In the genomic region with DNA sequence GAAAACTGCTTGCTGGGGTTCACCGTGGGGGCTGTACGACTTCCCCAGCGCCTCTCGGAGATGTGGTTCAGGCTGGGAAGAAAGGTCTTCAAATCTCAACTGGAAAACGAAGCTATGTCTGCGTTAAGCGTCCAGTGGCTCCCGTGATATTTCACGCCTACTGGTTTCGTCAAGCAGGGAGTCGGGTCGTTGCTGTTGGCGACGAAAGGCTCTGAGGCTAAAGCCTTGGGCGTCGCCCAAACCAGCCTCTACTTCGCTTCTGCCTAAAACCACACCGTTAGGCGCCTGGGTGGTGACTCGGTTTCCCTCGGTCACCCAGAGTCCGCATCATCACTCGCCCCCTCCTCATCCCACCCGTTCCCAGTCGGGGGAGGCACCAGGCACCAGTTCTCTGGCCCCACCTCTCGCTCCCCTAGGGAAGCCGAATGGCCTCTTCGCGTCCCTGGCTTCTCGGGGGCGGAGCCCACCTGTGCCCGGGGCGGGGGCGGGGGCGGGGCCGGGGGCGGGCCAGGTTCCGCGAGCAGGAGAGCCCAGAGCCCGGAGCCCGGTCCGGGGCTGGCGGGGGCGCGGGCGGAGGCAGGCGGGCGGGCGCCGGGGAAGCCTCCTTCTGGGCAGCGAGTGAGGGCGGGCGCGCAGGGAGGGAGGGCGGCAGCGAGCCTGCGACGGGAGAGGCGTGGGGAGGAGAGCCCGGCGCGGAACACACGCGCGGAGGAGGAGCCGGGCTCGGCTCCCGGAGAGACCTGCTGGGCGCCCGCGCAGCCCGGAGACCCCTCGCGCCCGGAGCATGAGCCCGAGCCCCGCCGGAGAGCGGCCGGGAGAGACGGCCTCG, we compare ENCODE assay signal across 2 cellular contexts.
A peak's percentile ranks its signal among the peaks of the same experiment; 100 is the strongest.
TF ChIP-seq lines count a peak whose summit lies in the region.

Gene B4GALNT3, plus strand, starts transcription at position 510 of the 829 bp plus-strand sequence. CDS start 438 bp downstream, outside the sequence.

TF ChIP-seq in WTC11, 78 proteins besides CTCF, POLR2A, EP300 and RAD21 (continued from another document):
- TF ChIP-seq, protein P1, sequence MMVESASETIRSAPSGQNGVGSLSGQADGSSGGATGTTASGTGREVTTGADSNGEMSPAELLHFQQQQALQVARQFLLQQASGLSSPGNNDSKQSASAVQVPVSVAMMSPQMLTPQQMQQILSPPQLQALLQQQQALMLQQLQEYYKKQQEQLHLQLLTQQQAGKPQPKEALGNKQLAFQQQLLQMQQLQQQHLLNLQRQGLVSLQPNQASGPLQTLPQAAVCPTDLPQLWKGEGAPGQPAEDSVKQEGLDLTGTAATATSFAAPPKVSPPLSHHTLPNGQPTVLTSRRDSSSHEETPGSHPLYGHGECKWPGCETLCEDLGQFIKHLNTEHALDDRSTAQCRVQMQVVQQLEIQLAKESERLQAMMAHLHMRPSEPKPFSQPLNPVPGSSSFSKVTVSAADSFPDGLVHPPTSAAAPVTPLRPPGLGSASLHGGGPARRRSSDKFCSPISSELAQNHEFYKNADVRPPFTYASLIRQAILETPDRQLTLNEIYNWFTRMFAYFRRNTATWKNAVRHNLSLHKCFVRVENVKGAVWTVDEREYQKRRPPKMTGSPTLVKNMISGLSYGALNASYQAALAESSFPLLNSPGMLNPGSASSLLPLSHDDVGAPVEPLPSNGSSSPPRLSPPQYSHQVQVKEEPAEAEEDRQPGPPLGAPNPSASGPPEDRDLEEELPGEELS (CRISPR knock-in tag; IDR thresholded peaks at IDR 0.05): 0 out of 2 replicates have a peak, but pooled peaks have one; percentile 50
- TF ChIP-seq HMGA2 (CRISPR knock-in tag; IDR thresholded peaks at IDR 0.05) (no peak), RELA (CRISPR knock-in tag; IDR thresholded peaks at IDR 0.05; ENCODE audit: borderline replicate concordance) (no peak)
- TF ChIP-seq, protein P2, sequence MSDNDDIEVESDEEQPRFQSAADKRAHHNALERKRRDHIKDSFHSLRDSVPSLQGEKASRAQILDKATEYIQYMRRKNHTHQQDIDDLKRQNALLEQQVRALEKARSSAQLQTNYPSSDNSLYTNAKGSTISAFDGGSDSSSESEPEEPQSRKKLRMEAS (CRISPR knock-in tag; IDR thresholded peaks at IDR 0.05): peak; percentile 87

TF ChIP-seq in HepG2, 621 proteins besides CTCF, POLR2A, EP300 and RAD21 (continued from another document):
- no peak for TF ChIP-seq MTERF4 (CRISPR knock-in tag; IDR thresholded peaks at IDR 0.05)
- TF ChIP-seq ZNF792 (CRISPR knock-in tag; IDR thresholded peaks at IDR 0.05): no peak
- TF ChIP-seq PAX8 (CRISPR knock-in tag; IDR thresholded peaks at IDR 0.05; ENCODE audit: borderline replicate concordance): no peak
- peak; percentile 82; the same call in 1 of the 2 replicates for TF ChIP-seq ZNF142 (CRISPR knock-in tag; IDR thresholded peaks at IDR 0.05)
- TF ChIP-seq ZNF781 (CRISPR knock-in tag; IDR thresholded peaks at IDR 0.05; ENCODE audit: borderline replicate concordance, not compliant biosample characterization): no peak
- TF ChIP-seq YEATS2 (CRISPR knock-in tag; IDR thresholded peaks at IDR 0.05; ENCODE audit: borderline replicate concordance): no peak
- TF ChIP-seq KDM5B (CRISPR knock-in tag; IDR thresholded peaks at IDR 0.05; ENCODE audit: borderline replicate concordance): peak; percentile 25; the same call in 1 of the 2 replicates
- peak; percentile 17 for TF ChIP-seq XRCC5 (optimal IDR thresholded peaks at IDR 0.05; ENCODE audit: low read length)
- no peak for TF ChIP-seq CREB1 (IDR thresholded peaks at IDR 0.05)
- no peak for TF ChIP-seq CREB1 (CRISPR knock-in tag; IDR thresholded peaks at IDR 0.05)
- no peak for TF ChIP-seq ZNF234 (CRISPR knock-in tag; conservative IDR thresholded peaks at IDR 0.05)
- no peak for TF ChIP-seq TGIF2 (CRISPR knock-in tag; IDR thresholded peaks at IDR 0.05)
- TF ChIP-seq ZNF605 (CRISPR knock-in tag; IDR thresholded peaks at IDR 0.05): no peak
- TF ChIP-seq MED13 (CRISPR knock-in tag; IDR thresholded peaks at IDR 0.05): no peak
- TF ChIP-seq CEBPB (IDR thresholded peaks at IDR 0.05; ENCODE audit: borderline replicate concordance, low read depth, low read length): no peak
- no peak for TF ChIP-seq ZNF510 (CRISPR knock-in tag; IDR thresholded peaks at IDR 0.05; ENCODE audit: low read depth)
- no peak for TF ChIP-seq ZNF800 (CRISPR knock-in tag; IDR thresholded peaks at IDR 0.05)
- no peak for TF ChIP-seq ZNF761 (CRISPR knock-in tag; conservative IDR thresholded peaks at IDR 0.05)
- TF ChIP-seq LCORL (IDR thresholded peaks at IDR 0.05): no peak
- no peak for TF ChIP-seq LCORL (CRISPR knock-in tag; IDR thresholded peaks at IDR 0.05)
- no peak for TF ChIP-seq ETV6 (CRISPR knock-in tag; conservative IDR thresholded peaks at IDR 0.05)
- TF ChIP-seq ZNF17 (CRISPR knock-in tag; IDR thresholded peaks at IDR 0.05): no peak
- TF ChIP-seq, protein P3, sequence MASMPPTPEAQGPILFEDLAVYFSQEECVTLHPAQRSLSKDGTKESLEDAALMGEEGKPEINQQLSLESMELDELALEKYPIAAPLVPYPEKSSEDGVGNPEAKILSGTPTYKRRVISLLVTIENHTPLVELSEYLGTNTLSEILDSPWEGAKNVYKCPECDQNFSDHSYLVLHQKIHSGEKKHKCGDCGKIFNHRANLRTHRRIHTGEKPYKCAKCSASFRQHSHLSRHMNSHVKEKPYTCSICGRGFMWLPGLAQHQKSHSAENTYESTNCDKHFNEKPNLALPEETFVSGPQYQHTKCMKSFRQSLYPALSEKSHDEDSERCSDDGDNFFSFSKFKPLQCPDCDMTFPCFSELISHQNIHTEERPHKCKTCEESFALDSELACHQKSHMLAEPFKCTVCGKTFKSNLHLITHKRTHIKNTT (CRISPR knock-in tag; IDR thresholded peaks at IDR 0.05): no peak
- no peak for TF ChIP-seq FOXA3 (CRISPR knock-in tag; IDR thresholded peaks at IDR 0.05)
- TF ChIP-seq, protein P4, sequence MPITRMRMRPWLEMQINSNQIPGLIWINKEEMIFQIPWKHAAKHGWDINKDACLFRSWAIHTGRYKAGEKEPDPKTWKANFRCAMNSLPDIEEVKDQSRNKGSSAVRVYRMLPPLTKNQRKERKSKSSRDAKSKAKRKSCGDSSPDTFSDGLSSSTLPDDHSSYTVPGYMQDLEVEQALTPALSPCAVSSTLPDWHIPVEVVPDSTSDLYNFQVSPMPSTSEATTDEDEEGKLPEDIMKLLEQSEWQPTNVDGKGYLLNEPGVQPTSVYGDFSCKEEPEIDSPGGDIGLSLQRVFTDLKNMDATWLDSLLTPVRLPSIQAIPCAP (CRISPR knock-in tag; IDR thresholded peaks at IDR 0.05; ENCODE audit: low read depth): no peak
- no peak for TF ChIP-seq NFE2L2 (IDR thresholded peaks at IDR 0.05; ENCODE audit: low read length)
- TF ChIP-seq GABPB1 (CRISPR knock-in tag; IDR thresholded peaks at IDR 0.05): no peak
- TF ChIP-seq SALL1 (CRISPR knock-in tag; IDR thresholded peaks at IDR 0.05): no peak
- no peak for TF ChIP-seq ZNF101 (CRISPR knock-in tag; IDR thresholded peaks at IDR 0.05; ENCODE audit: borderline replicate concordance, low read depth)
- no peak for TF ChIP-seq SIN3A (IDR thresholded peaks at IDR 0.05; ENCODE audit: borderline replicate concordance, low read depth, low read length)
- no peak for TF ChIP-seq CCAR2 (optimal IDR thresholded peaks at IDR 0.05; ENCODE audit: low read depth, low read length)
